In genomic region chr22:50148991-50149721, GRCh38 we compare ENCODE assay signal across 8 cellular contexts. TPM values are rescaled to one million over a fixed set of nuclear protein-coding genes. Genes with fewer than 3 reads are reported as not detected.
A peak's percentile ranks its signal among the peaks of the same experiment; 100 is the strongest.
DNase-seq lines count a peak whose midpoint lies in the region; ATAC-seq, FAIRE-seq and TF ChIP-seq lines count a peak whose summit lies in the region.

No MANE protein-coding gene starts in this region.

- peak; percentile 93 for FAIRE-seq in GM12891 (lab: Jason Lieb, UNC)

- DNase-seq in GM12891 (ENCODE audit: insufficient read length, low spot score): peak; percentile 94
- peak; percentile 85 for DNase-seq in NCI-H1694 treated with DMSO at 0.1 percent for 48 hours (lab: John Stamatoyannopoulos, UW)
- DNase-seq in activated CD4-positive, CD25-positive, alpha-beta regulatory T cell (lab: John Stamatoyannopoulos, UW): peak; percentile 35 to 64 (median 44)
- DNase-seq in central memory CD8-positive, alpha-beta T cell (ENCODE audit: low spot score in 2 of 2): peak; percentile 58 to 65
- DNase-seq in right lobe of liver: peak; percentile 70 to 80 (median 75)
- DNase-seq in stimulated activated CD8-positive, alpha-beta memory T cell treated with anti-CD3 and anti-CD28 coated beads, Interleukin-15, amount 100 ng/mL, for 4 hours (ENCODE audit: low read depth in 2 of 2): peak; percentile 43 to 50

- intact Hi-C loops in right lobe of liver (cut with DNase I): loop anchor here in 1 of 2 donors (5.0 kb wide), 1 partner anchor 63 kb away; no protein-coding TSS in a partner anchor

- H3K9me3 ChIP-seq in right lobe of liver: no peaks in the 10 kb centered on the region

- H3K9me3 Mint-ChIP-seq in central memory CD8-positive, alpha-beta T cell: no peaks in the 10 kb centered on the region

- H3K4me3 Mint-ChIP-seq in central memory CD8-positive, alpha-beta T cell: no peak overlapping the region

- H3K4me1 Mint-ChIP-seq in central memory CD8-positive, alpha-beta T cell: no peaks in the 10 kb centered on the region

- no peak overlapping the region for H3K27ac Mint-ChIP-seq in central memory CD8-positive, alpha-beta T cell (ENCODE audit: low read depth)

- H3K4me3 ChIP-seq in right lobe of liver: no peak overlapping the region

- peak; percentile 89 for ATAC-seq in central memory CD8-positive, alpha-beta T cell (replicated peaks; ENCODE audit: extremely low read depth, poor library complexity, severe bottlenecking)
- ATAC-seq in right lobe of liver: peak; percentile 70 to 74 (median 71)
- ATAC-seq in GM19463 (IDR thresholded peaks at IDR 0.05; ENCODE audit: unreplicated experiment): no peak

- peaks cover 9% of the 10 kb centered on the region for H3K27me3 Mint-ChIP-seq in central memory CD8-positive, alpha-beta T cell

- WGBS in right lobe of liver (ENCODE audit: insufficient coverage, low coverage, low lambda C conversion rate, missing lambda C conversion rate): 32% methylated on average over 14 of the region's 22 CpGs

- TF ChIP-seq CTCF in 22Rv1 (IDR thresholded peaks at IDR 0.05) (peak; percentile 95), right lobe of liver (IDR thresholded peaks at IDR 0.05) (peak; percentile 81 to 92 (median 86))

- H3K36me3 Mint-ChIP-seq in central memory CD8-positive, alpha-beta T cell (ENCODE audit: insufficient read depth): no peaks in the 10 kb centered on the region

- TF ChIP-seq POLR2A in GM12891 (IDR thresholded peaks at IDR 0.05; ENCODE audit: low read depth, low read length) (no peak), right lobe of liver (IDR thresholded peaks at IDR 0.05) (no peak)

- peaks cover 0 to 30% (median 10%) of the 10 kb centered on the region in 4 donors for H3K4me1 ChIP-seq in right lobe of liver

- H3K27ac ChIP-seq in 22Rv1 (no peak overlapping the region), right lobe of liver (no peak overlapping the region)

- H3K27me3 ChIP-seq in right lobe of liver: no peaks in the 10 kb centered on the region

- no peaks in the 10 kb centered on the region for H3K36me3 ChIP-seq in right lobe of liver

TF ChIP-seq in GM12891, 5 proteins besides CTCF, POLR2A, EP300 and RAD21:
- no peak for TF ChIP-seq TAF1 (IDR thresholded peaks at IDR 0.05; ENCODE audit: low read depth, low read length)
- peak; percentile 55 for TF ChIP-seq SPI1 (IDR thresholded peaks at IDR 0.05; ENCODE audit: low read depth, low read length)
- no peak for TF ChIP-seq POLR2AphosphoS5 (IDR thresholded peaks at IDR 0.05; ENCODE audit: low read depth, low read length)
TF ChIP-seq in GM12891: peak in this region for 1.

RNA-seq across cellular contexts. Expression of gene PANX2, which starts 21.4 kb away (rescaled TPM):
- polyA plus RNA-seq in GM12891 (2012; ENCODE audit: low read depth, missing spikeins): 0.67 TPM
- total RNA-seq in right lobe of liver: 10 to 100 TPM in 1 of 6 experiments, 1 to 10 TPM in 5; 3.9 to 12.3 (median 7.2) TPM

RNA-seq across cellular contexts. Expression of gene TRABD, which starts 36.6 kb away (rescaled TPM):
- polyA plus RNA-seq in GM12891 (2012; ENCODE audit: low read depth, missing spikeins): 53.0 TPM
- 10 to 100 TPM; 18.9 to 30.2 (median 22.8) TPM for total RNA-seq in right lobe of liver

RNA-seq across cellular contexts. Expression of gene SELENOO, which starts 51.7 kb away (rescaled TPM):
- polyA plus RNA-seq in GM12891 (2012; ENCODE audit: low read depth, missing spikeins): 10.4 TPM
- 10 to 100 TPM; 51.1 to 67.8 (median 59.2) TPM for total RNA-seq in right lobe of liver

RNA-seq across cellular contexts. Expression of gene MOV10L1, which starts 59.4 kb away (rescaled TPM):
- 0.06 TPM for polyA plus RNA-seq in GM12891 (2012; ENCODE audit: low read depth, missing spikeins)
- under 1 TPM in 4 of 6 experiments, not detected in 2; 0.21 to 0.31 (median 0.24) TPM for total RNA-seq in right lobe of liver

Comparison
In these comparisons a context has a peak if more than half of its experiments do, and no peak if none do; other contexts are left out.
1. DNase-seq: peak in every context shown above with its lines; median percentile 94 in GM12891; 85 in NCI-H1694 treated with DMSO at 0.1 percent for 48 hours; 75 in right lobe of liver; 62 in central memory CD8-positive, alpha-beta T cell; 46 in stimulated activated CD8-positive, alpha-beta memory T cell treated with anti-CD3 and anti-CD28 coated beads, Interleukin-15, amount 100 ng/mL, for 4 hours; 44 in activated CD4-positive, CD25-positive, alpha-beta regulatory T cell.